ENCODE assay signal across 19 cellular contexts in the genomic region with DNA sequence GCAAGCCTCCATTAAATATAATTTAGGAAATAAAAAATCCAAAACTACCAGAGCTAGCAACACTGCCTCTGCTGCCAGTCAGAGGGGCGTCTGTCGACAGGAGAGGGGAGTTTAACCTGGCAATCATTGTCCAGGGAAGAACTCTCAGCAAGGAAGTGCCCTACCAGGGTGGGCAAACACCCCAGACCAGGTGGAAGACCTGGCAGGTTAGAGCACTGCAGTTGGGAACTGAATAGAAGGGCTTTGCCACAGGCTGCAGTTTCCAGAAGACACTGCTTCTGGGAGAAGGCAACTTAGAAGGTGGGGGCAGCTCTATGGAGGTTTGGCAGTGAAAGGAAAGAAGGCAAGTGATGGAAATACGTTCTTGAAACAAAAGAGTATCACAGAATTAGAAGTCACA. TPM values are rescaled to one million over a fixed set of nuclear protein-coding genes. Genes with fewer than 3 reads are reported as not detected.
A peak's percentile ranks its signal among the peaks of the same experiment; 100 is the strongest.
DNase-seq lines count a peak whose midpoint lies in the region; ATAC-seq, FAIRE-seq and TF ChIP-seq lines count a peak whose summit lies in the region.
"Had no signal": no experiment of that assay in that cellular context is flagged by ENCODE, and none has a peak within 500 bp of the region (broad histone marks: within the 10 kb centered on the region; RNA-seq: fewer than 3 reads in every experiment).

No MANE protein-coding gene starts in this region.

- no peaks in the 10 kb centered on the region for H3K27me3 ChIP-seq in HepG2 (ENCODE audit: control insufficient read depth in 1 of 2, insufficient read depth in 2 of 2, low read length in 2 of 2)
- H3K27me3 ChIP-seq in right lobe of liver: no peaks in the 10 kb centered on the region
- no peaks in the 10 kb centered on the region for H3K27me3 ChIP-seq in mesenchymal stem cell (ENCODE audit: control insufficient read depth in 1 of 2, insufficient read depth in 1 of 2, low read length in 2 of 2)
- H3K27me3 ChIP-seq: BE2C had no signal

- FAIRE-seq in HepG2 (lab: Jason Lieb, UNC): no peak
- FAIRE-seq: A204.1, GM12878, GM18507 had no signal

- H3K9me3 ChIP-seq in HepG2 (ENCODE audit: low read length) (no peaks in the 10 kb centered on the region), right lobe of liver (no peaks in the 10 kb centered on the region), mesenchymal stem cell (ENCODE audit: control insufficient read depth, low read length) (no peaks in the 10 kb centered on the region)
- H3K9me3 ChIP-seq: BE2C had no signal

- H3K18ac ChIP-seq in mesenchymal stem cell (ENCODE audit: low read depth in 1 of 2, low read length in 2 of 2): peak overlapping the region in 1 of 2 experiments; percentile 34

- TF ChIP-seq RAD21 in HepG2 (CRISPR knock-in tag; IDR thresholded peaks at IDR 0.05): no peak

- TF ChIP-seq POLR2A in HepG2 (IDR thresholded peaks at IDR 0.05; ENCODE audit: insufficient read depth in 1 of 2, low read depth in 2 of 2, low read length in 2 of 2) (no peak), right lobe of liver (IDR thresholded peaks at IDR 0.05) (no peak), lower leg skin (IDR thresholded peaks at IDR 0.05) (no peak)

- no peak overlapping the region for H2BK15ac ChIP-seq in mesenchymal stem cell (ENCODE audit: low read depth, poor library complexity, severe bottlenecking)

- DNase-seq in HepG2 (ENCODE audit: low spot score) (no peak), right lobe of liver (no peak), chondrocyte (ENCODE audit: low spot score) (no peak), mesenchymal stem cell (no peak), NAMALWA (ENCODE audit: low spot score) (no peak), lower leg skin (ENCODE audit: low spot score in 2 of 2) (no peak), HK-2 (ENCODE audit: unreplicated experiment) (no peak)
- DNase-seq: BE2C; CD4-positive, alpha-beta memory T cell; DMS79; GM23248; H9; IMR-90 had no signal

- H3K4me2 ChIP-seq in HepG2 (ENCODE audit: low read depth, low read length): no peak overlapping the region
- no peak overlapping the region for H3K4me2 ChIP-seq in mesenchymal stem cell (ENCODE audit: low read length, poor library complexity, severe bottlenecking)

- in situ Hi-C loops in HepG2 (cut with HindIII; ENCODE audit: extremely low pct_ligation_motif_present, low pct_unique_long_range_greater_than_20kb): no loop called here

- H2BK5ac ChIP-seq in mesenchymal stem cell (ENCODE audit: low read depth, low read length, poor library complexity, severe bottlenecking): no peak overlapping the region

- peaks cover 10% of the 10 kb centered on the region for H3K79me1 ChIP-seq in mesenchymal stem cell (replicated peaks; ENCODE audit: low read length, poor library complexity, severe bottlenecking)

- H3K14ac ChIP-seq in mesenchymal stem cell (ENCODE audit: low read length in 2 of 2): peak overlapping the region in 1 of 2 experiments; percentile 55

- no peak for TF ChIP-seq EP300 in HepG2 (IDR thresholded peaks at IDR 0.05; ENCODE audit: low read depth in 2 of 2, low read length in 2 of 2)
- TF ChIP-seq EP300 in HepG2 (CRISPR knock-in tag; IDR thresholded peaks at IDR 0.05; ENCODE audit: borderline replicate concordance): no peak

- peaks cover 99% of the 10 kb centered on the region for H3K79me2 ChIP-seq in HepG2 (ENCODE audit: insufficient read depth, low read length)

- H3K4me1 Mint-ChIP-seq in chondrocyte (ENCODE audit: low read depth): peaks cover 52% of the 10 kb centered on the region

- H3K9ac ChIP-seq in HepG2 (ENCODE audit: insufficient read depth, low read depth, low read length) (no peak overlapping the region), mesenchymal stem cell (ENCODE audit: low read length) (no peak overlapping the region)
- H3K9ac ChIP-seq: GM23248 had no signal

- H4K20me1 ChIP-seq in HepG2 (ENCODE audit: insufficient read depth, low read length): peaks cover 49% of the 10 kb centered on the region

- intact Hi-C loops in HepG2 (cut with micrococcal nuclease; ENCODE audit: unreplicated experiment) (no loop called here), right lobe of liver (cut with DNase I) (no loop called here), lower leg skin (cut with DNase I; ENCODE audit: low total_unique reads) (loop anchor here (10.0 kb wide), 1 partner anchor 1635 kb away; no protein-coding TSS in a partner anchor)

- no peak overlapping the region for H4K8ac ChIP-seq in mesenchymal stem cell (ENCODE audit: low read length)

- no peaks in the 10 kb centered on the region for H3K9me3 Mint-ChIP-seq in chondrocyte (ENCODE audit: low read depth)
- H3K9me3 Mint-ChIP-seq: CD4-positive, alpha-beta memory T cell; H9 had no signal

- no peaks in the 10 kb centered on the region for H3K36me3 Mint-ChIP-seq in chondrocyte (ENCODE audit: low read depth)
- H3K36me3 Mint-ChIP-seq: CD4-positive, alpha-beta memory T cell had no signal

- peak overlapping the region; percentile 6 for H2BK120ac ChIP-seq in mesenchymal stem cell (ENCODE audit: low read depth, low read length)

- no peak overlapping the region for H4K91ac ChIP-seq in mesenchymal stem cell (ENCODE audit: low read length)

- TF ChIP-seq CTCF in HepG2 (CRISPR knock-in tag; IDR thresholded peaks at IDR 0.05): no peak
- TF ChIP-seq CTCF in right lobe of liver (IDR thresholded peaks at IDR 0.05): no peak
- TF ChIP-seq CTCF in chondrocyte (IDR thresholded peaks at IDR 0.05): no peak
- no peak for TF ChIP-seq CTCF in lower leg skin (IDR thresholded peaks at IDR 0.05)

- CTCF ChIA-PET in HepG2 (lab: Yijun Ruan, JAX; ENCODE audit: low intra/inter-chr PET ratio, low total read pairs): no interaction called here

- 92% methylated on average over 3 of the region's 3 CpGs for whole genome bisulfite sequencing in HepG2 (ENCODE audit: low lambda C conversion rate)
- WGBS in right lobe of liver (ENCODE audit: insufficient coverage, low coverage, low lambda C conversion rate, missing lambda C conversion rate): 67% methylated on average over 1 of the region's 3 CpGs
- WGBS in mesenchymal stem cell: 95% methylated on average over 3 of the region's 3 CpGs
- 81 to 88% methylated on average over 3 of the region's 3 CpGs for WGBS in lower leg skin, 2 donors

- no TSS peak for BruUV-seq in HepG2 (replicated peaks; lab: Mats Ljungman, UMichigan)

- peaks cover 0 to 4% of the 10 kb centered on the region in 2 experiments; a peak in 2 of 5 replicates for H3K36me3 ChIP-seq in HepG2 (replicated peaks in 1 of 2; ENCODE audit: control insufficient read depth in 1 of 2, insufficient read depth in 2 of 2, low read length in 2 of 2)
- H3K36me3 ChIP-seq in right lobe of liver: no peaks in the 10 kb centered on the region
- H3K36me3 ChIP-seq in mesenchymal stem cell (ENCODE audit: control insufficient read depth in 1 of 2, insufficient read depth in 2 of 2, low read depth in 1 of 2, low read length in 2 of 2): no peaks in the 10 kb centered on the region
- H3K36me3 ChIP-seq: BE2C had no signal

- no peak overlapping the region for H3K4me3 Mint-ChIP-seq in chondrocyte (ENCODE audit: unreplicated experiment)
- H3K4me3 Mint-ChIP-seq: CD4-positive, alpha-beta memory T cell; H9 had no signal

- ATAC-seq in HepG2 (no peak), right lobe of liver (no peak)
- ATAC-seq: GM12878 had no signal

- H3K27ac Mint-ChIP-seq in chondrocyte (ENCODE audit: unreplicated experiment): peak overlapping the region; percentile 55
- H3K27ac Mint-ChIP-seq: H9 had no signal

- no peaks in the 10 kb centered on the region for H3K27me3 Mint-ChIP-seq in chondrocyte (ENCODE audit: low read depth)
- H3K27me3 Mint-ChIP-seq: CD4-positive, alpha-beta memory T cell had no signal

- H2BK12ac ChIP-seq in mesenchymal stem cell (ENCODE audit: low read length in 2 of 2): peak overlapping the region in 1 of 2 experiments; percentile 31

- H2AFZ ChIP-seq in HepG2 (ENCODE audit: low read length) (no peak overlapping the region), mesenchymal stem cell (ENCODE audit: low read depth, low read length) (no peak overlapping the region)
- H2AFZ ChIP-seq: GM23248 had no signal

- H3K4me1 ChIP-seq in HepG2 (ENCODE audit: insufficient read depth, low read length): peaks cover 64% of the 10 kb centered on the region
- H3K4me1 ChIP-seq in right lobe of liver: peaks cover 0 to 10% (median 5%) of the 10 kb centered on the region in 4 donors
- peaks cover 3% of the 10 kb centered on the region for H3K4me1 ChIP-seq in mesenchymal stem cell (ENCODE audit: control insufficient read depth, insufficient read depth, low read depth, low read length)
- H3K4me1 ChIP-seq: BE2C had no signal

- H3K27ac ChIP-seq in HepG2 (ENCODE audit: extremely low read length, insufficient read depth, low read length) (no peak overlapping the region), right lobe of liver (no peak overlapping the region), mesenchymal stem cell (ENCODE audit: low read length, poor library complexity, severe bottlenecking) (no peak overlapping the region)
- H3K27ac ChIP-seq: C4-2B, GM23248 had no signal

- no peak overlapping the region for H3K23ac ChIP-seq in mesenchymal stem cell (ENCODE audit: low read length in 2 of 2)

- H2AK5ac ChIP-seq in mesenchymal stem cell (ENCODE audit: low read length, severe bottlenecking): no peak overlapping the region

- H3K4me3 ChIP-seq in HepG2 (replicated peaks in 1 of 3; ENCODE audit: insufficient read depth in 1 of 3, low read depth in 2 of 3, low read length in 3 of 3) (no peak overlapping the region), right lobe of liver (no peak overlapping the region), mesenchymal stem cell (ENCODE audit: insufficient read depth in 1 of 2, low read depth in 1 of 2, low read length in 2 of 2) (no peak overlapping the region), lower leg skin (ENCODE audit: low read depth, poor library complexity, severe bottlenecking) (no peak overlapping the region)
- H3K4me3 ChIP-seq: GM12878, GM23248 had no signal

- no peak overlapping the region for H3K4ac ChIP-seq in mesenchymal stem cell (ENCODE audit: low read depth in 1 of 2, low read length in 2 of 2)

- POLR2A ChIA-PET in HepG2 (lab: Yijun Ruan, JAX): interaction anchor here (1.0 to 1.3 kb wide), 2 partner anchors 12 to 49 kb away, joined by 3 to 6 read pairs; partner anchors contain the start of gene NAPB

RNA-seq across cellular contexts. Expression of gene NAPB, which starts 11.5 kb away (rescaled TPM):
- 9.5 and 15.2 TPM in 2 replicates for total RNA-seq in HepG2 (2016; rRNA removed; fragmentation: Illumina TruSeq; extraction: Trizol)
- total RNA-seq in HepG2 (2016; cell fraction: cytosol; rRNA removed; fragmentation: Illumina TruSeq; extraction: Trizol; ENCODE audit: low read depth): 5.7 and 8.3 TPM in 2 replicates
- total RNA-seq in HepG2 (2016; cell fraction: insoluble cytoplasmic fraction; rRNA removed; fragmentation: Illumina TruSeq; extraction: Trizol): 9.4 and 13.7 TPM in 2 replicates
- total RNA-seq in HepG2 (2016; cell fraction: membrane; rRNA removed; fragmentation: Illumina TruSeq; extraction: Trizol): 5.0 and 5.2 TPM in 2 replicates
- 31.9 and 36.9 TPM in 2 replicates for total RNA-seq in HepG2 (2016; cell fraction: nucleus; rRNA removed; fragmentation: Illumina TruSeq; extraction: Trizol)
- polyA plus RNA-seq in HepG2 (2011; rRNA removed): 16.1 and 16.3 TPM in 2 replicates
- 3.3 and 5.9 TPM in 2 replicates for polyA plus RNA-seq in HepG2 (2011; cell fraction: cytosol; rRNA removed)
- polyA plus RNA-seq in HepG2 (2011; cell fraction: nucleus; rRNA removed): 32.8 and 44.6 TPM in 2 replicates
- polyA plus RNA-seq in HepG2 (2012): 17.1 and 18.6 TPM in 2 replicates
- 0.59 and 0.69 TPM in 2 replicates for polyA plus RNA-seq in HepG2 (2016; cell fraction: cytosol; fragmentation: Illumina TruSeq; extraction: Trizol; ENCODE audit: low read depth)
- 9.7 and 10.6 TPM in 2 replicates for polyA plus RNA-seq in HepG2 (2016; cell fraction: insoluble cytoplasmic fraction; fragmentation: Illumina TruSeq; extraction: Trizol; ENCODE audit: low read depth)
- polyA plus RNA-seq in HepG2 (2016; cell fraction: membrane; fragmentation: Illumina TruSeq; extraction: Trizol; ENCODE audit: low read depth): 2.0 and 2.7 TPM in 2 replicates
- 41.0 and 41.3 TPM in 2 replicates for polyA plus RNA-seq in HepG2 (2016; cell fraction: nucleus; fragmentation: Illumina TruSeq; extraction: Trizol; ENCODE audit: insufficient read depth, low read depth)
- polyA minus RNA-seq in HepG2 (2011; rRNA and poly(A)+ RNA removed; ENCODE audit: low replicate concordance): 6.7 and 8.6 TPM in 2 replicates
- polyA minus RNA-seq in HepG2 (2011; cell fraction: cytosol; rRNA and poly(A)+ RNA removed): 2.5 and 5.2 TPM in 2 replicates
- polyA minus RNA-seq in HepG2 (2011; cell fraction: nucleus; rRNA and poly(A)+ RNA removed): 82.9 and 91.0 TPM in 2 replicates
- total RNA-seq in right lobe of liver: 1 to 10 TPM; 3.2 to 5.8 (median 4.9) TPM
- total RNA-seq in chondrocyte: 7.5 to 10.6 TPM (median 8.1 TPM) in 3 replicates
- polyA plus RNA-seq in mesenchymal stem cell (2013, experiment 1 of 2): 4.6 TPM
- polyA plus RNA-seq in mesenchymal stem cell (2013, experiment 2 of 2): 4.0 TPM
- total RNA-seq in lower leg skin: 10 to 100 TPM in 3 of 4 donors, 1 to 10 TPM in 1; 7.9 to 12.4 (median 10.5) TPM

RNA-seq across cellular contexts. Expression of gene CSTL1, which starts 29.7 kb away (rescaled TPM):
- not detected in 2 replicates for total RNA-seq in HepG2 (2016; rRNA removed; fragmentation: Illumina TruSeq; extraction: Trizol)
- not detected in 2 replicates for total RNA-seq in HepG2 (2016; cell fraction: cytosol; rRNA removed; fragmentation: Illumina TruSeq; extraction: Trizol; ENCODE audit: low read depth)
- not detected in 2 replicates for total RNA-seq in HepG2 (2016; cell fraction: insoluble cytoplasmic fraction; rRNA removed; fragmentation: Illumina TruSeq; extraction: Trizol)
- not detected in 2 replicates for total RNA-seq in HepG2 (2016; cell fraction: membrane; rRNA removed; fragmentation: Illumina TruSeq; extraction: Trizol)
- not detected in 2 replicates for total RNA-seq in HepG2 (2016; cell fraction: nucleus; rRNA removed; fragmentation: Illumina TruSeq; extraction: Trizol)
- polyA plus RNA-seq in HepG2 (2011; rRNA removed): not detected in 2 replicates
- polyA plus RNA-seq in HepG2 (2011; cell fraction: cytosol; rRNA removed): not detected in 2 replicates
- polyA plus RNA-seq in HepG2 (2011; cell fraction: nucleus; rRNA removed): not detected in 2 replicates
- polyA plus RNA-seq in HepG2 (2012): not detected in 2 replicates
- not detected in 2 replicates for polyA plus RNA-seq in HepG2 (2016; cell fraction: cytosol; fragmentation: Illumina TruSeq; extraction: Trizol; ENCODE audit: low read depth)
- polyA plus RNA-seq in HepG2 (2016; cell fraction: insoluble cytoplasmic fraction; fragmentation: Illumina TruSeq; extraction: Trizol; ENCODE audit: low read depth): not detected in 2 replicates
- polyA plus RNA-seq in HepG2 (2016; cell fraction: membrane; fragmentation: Illumina TruSeq; extraction: Trizol; ENCODE audit: low read depth): not detected in 2 replicates
- polyA plus RNA-seq in HepG2 (2016; cell fraction: nucleus; fragmentation: Illumina TruSeq; extraction: Trizol; ENCODE audit: insufficient read depth, low read depth): not detected in 2 replicates
- not detected in 2 replicates for polyA minus RNA-seq in HepG2 (2011; rRNA and poly(A)+ RNA removed; ENCODE audit: low replicate concordance)
- not detected in 2 replicates for polyA minus RNA-seq in HepG2 (2011; cell fraction: cytosol; rRNA and poly(A)+ RNA removed)
- polyA minus RNA-seq in HepG2 (2011; cell fraction: nucleus; rRNA and poly(A)+ RNA removed): not detected in 2 replicates
- not detected for total RNA-seq in right lobe of liver
- not detected in 3 replicates for total RNA-seq in chondrocyte
- polyA plus RNA-seq in mesenchymal stem cell (2013, experiment 1 of 2): not detected
- polyA plus RNA-seq in mesenchymal stem cell (2013, experiment 2 of 2): not detected
- not detected for total RNA-seq in lower leg skin
- total RNA-seq: CD4-positive, alpha-beta memory T cell; G401; GM12878; GM23248; H9; IMR-90 had no signal
- polyA plus RNA-seq: AG04450; CD4-positive, alpha-beta memory T cell; GM12878; GM23248; IMR-90 had no signal

RNA-seq across cellular contexts. Expression of gene CST11, which starts 42.9 kb away (rescaled TPM):
- total RNA-seq in HepG2 (2016; rRNA removed; fragmentation: Illumina TruSeq; extraction: Trizol) (not detected in 2 replicates), right lobe of liver (not detected), chondrocyte (not detected in 3 replicates), lower leg skin (not detected)
- total RNA-seq in HepG2 (2016; cell fraction: cytosol; rRNA removed; fragmentation: Illumina TruSeq; extraction: Trizol; ENCODE audit: low read depth): not detected in 2 replicates
- total RNA-seq in HepG2 (2016; cell fraction: insoluble cytoplasmic fraction; rRNA removed; fragmentation: Illumina TruSeq; extraction: Trizol): not detected in 2 replicates
- total RNA-seq in HepG2 (2016; cell fraction: membrane; rRNA removed; fragmentation: Illumina TruSeq; extraction: Trizol): not detected in 2 replicates
- not detected in 2 replicates for total RNA-seq in HepG2 (2016; cell fraction: nucleus; rRNA removed; fragmentation: Illumina TruSeq; extraction: Trizol)
- polyA plus RNA-seq in HepG2 (2011; rRNA removed): not detected in 2 replicates
- polyA plus RNA-seq in HepG2 (2011; cell fraction: cytosol; rRNA removed): not detected in 2 replicates
- polyA plus RNA-seq in HepG2 (2011; cell fraction: nucleus; rRNA removed): not detected in 2 replicates
- polyA plus RNA-seq in HepG2 (2012): not detected in 2 replicates
- polyA plus RNA-seq in HepG2 (2016; cell fraction: cytosol; fragmentation: Illumina TruSeq; extraction: Trizol; ENCODE audit: low read depth): not detected in 2 replicates
- polyA plus RNA-seq in HepG2 (2016; cell fraction: insoluble cytoplasmic fraction; fragmentation: Illumina TruSeq; extraction: Trizol; ENCODE audit: low read depth): not detected in 2 replicates
- not detected in 2 replicates for polyA plus RNA-seq in HepG2 (2016; cell fraction: membrane; fragmentation: Illumina TruSeq; extraction: Trizol; ENCODE audit: low read depth)
- not detected in 2 replicates for polyA plus RNA-seq in HepG2 (2016; cell fraction: nucleus; fragmentation: Illumina TruSeq; extraction: Trizol; ENCODE audit: insufficient read depth, low read depth)
- polyA minus RNA-seq in HepG2 (2011; rRNA and poly(A)+ RNA removed; ENCODE audit: low replicate concordance): not detected in 2 replicates
- not detected in 2 replicates for polyA minus RNA-seq in HepG2 (2011; cell fraction: cytosol; rRNA and poly(A)+ RNA removed)
- not detected in 2 replicates for polyA minus RNA-seq in HepG2 (2011; cell fraction: nucleus; rRNA and poly(A)+ RNA removed)
- not detected for polyA plus RNA-seq in mesenchymal stem cell (2013, experiment 1 of 2)
- polyA plus RNA-seq in mesenchymal stem cell (2013, experiment 2 of 2): not detected
- total RNA-seq: CD4-positive, alpha-beta memory T cell; G401; GM12878; GM23248; H9; IMR-90 had no signal
- polyA plus RNA-seq: AG04450; CD4-positive, alpha-beta memory T cell; GM23248; IMR-90 had no signal

RNA-seq across cellular contexts. Expression of gene GZF1, which starts 47.8 kb away (rescaled TPM):
- total RNA-seq in HepG2 (2016; rRNA removed; fragmentation: Illumina TruSeq; extraction: Trizol) (26.0 and 26.4 TPM in 2 replicates), right lobe of liver (1 to 10 TPM; 3.5 to 9.6 (median 6.1) TPM), chondrocyte (10.7 to 14.6 TPM (median 11.4 TPM) in 3 replicates), lower leg skin (10 to 100 TPM in 3 of 4 donors, 1 to 10 TPM in 1; 4.4 to 15.1 (median 13.5) TPM)
- 1.9 and 2.6 TPM in 2 replicates for total RNA-seq in HepG2 (2016; cell fraction: cytosol; rRNA removed; fragmentation: Illumina TruSeq; extraction: Trizol; ENCODE audit: low read depth)
- total RNA-seq in HepG2 (2016; cell fraction: insoluble cytoplasmic fraction; rRNA removed; fragmentation: Illumina TruSeq; extraction: Trizol): 22.9 and 24.5 TPM in 2 replicates
- total RNA-seq in HepG2 (2016; cell fraction: membrane; rRNA removed; fragmentation: Illumina TruSeq; extraction: Trizol): 8.6 and 9.9 TPM in 2 replicates
- total RNA-seq in HepG2 (2016; cell fraction: nucleus; rRNA removed; fragmentation: Illumina TruSeq; extraction: Trizol): 19.0 and 22.5 TPM in 2 replicates
- 16.9 and 21.9 TPM in 2 replicates for polyA plus RNA-seq in HepG2 (2011; rRNA removed)
- 9.4 and 15.6 TPM in 2 replicates for polyA plus RNA-seq in HepG2 (2011; cell fraction: cytosol; rRNA removed)
- 66.6 and 67.6 TPM in 2 replicates for polyA plus RNA-seq in HepG2 (2011; cell fraction: nucleus; rRNA removed)
- polyA plus RNA-seq in HepG2 (2012): 9.0 and 9.7 TPM in 2 replicates
- polyA plus RNA-seq in HepG2 (2016; cell fraction: cytosol; fragmentation: Illumina TruSeq; extraction: Trizol; ENCODE audit: low read depth): 0.93 and 1.7 TPM in 2 replicates
- 14.6 and 15.6 TPM in 2 replicates for polyA plus RNA-seq in HepG2 (2016; cell fraction: insoluble cytoplasmic fraction; fragmentation: Illumina TruSeq; extraction: Trizol; ENCODE audit: low read depth)
- polyA plus RNA-seq in HepG2 (2016; cell fraction: membrane; fragmentation: Illumina TruSeq; extraction: Trizol; ENCODE audit: low read depth): 3.4 and 4.4 TPM in 2 replicates
- polyA plus RNA-seq in HepG2 (2016; cell fraction: nucleus; fragmentation: Illumina TruSeq; extraction: Trizol; ENCODE audit: insufficient read depth, low read depth): 27.5 and 33.7 TPM in 2 replicates
- 48.6 and 69.0 TPM in 2 replicates for polyA minus RNA-seq in HepG2 (2011; rRNA and poly(A)+ RNA removed; ENCODE audit: low replicate concordance)
- polyA minus RNA-seq in HepG2 (2011; cell fraction: cytosol; rRNA and poly(A)+ RNA removed): 17.5 and 22.3 TPM in 2 replicates
- 37.7 and 38.0 TPM in 2 replicates for polyA minus RNA-seq in HepG2 (2011; cell fraction: nucleus; rRNA and poly(A)+ RNA removed)
- 5.8 TPM for polyA plus RNA-seq in mesenchymal stem cell (2013, experiment 1 of 2)
- 6.2 TPM for polyA plus RNA-seq in mesenchymal stem cell (2013, experiment 2 of 2)

RNA-seq across cellular contexts. Expression of gene NXT1, which starts 59.2 kb away (rescaled TPM):
- 65.9 and 69.7 TPM in 2 replicates for total RNA-seq in HepG2 (2016; rRNA removed; fragmentation: Illumina TruSeq; extraction: Trizol)
- total RNA-seq in HepG2 (2016; cell fraction: cytosol; rRNA removed; fragmentation: Illumina TruSeq; extraction: Trizol; ENCODE audit: low read depth): 33.9 and 44.3 TPM in 2 replicates
- 66.3 and 67.2 TPM in 2 replicates for total RNA-seq in HepG2 (2016; cell fraction: insoluble cytoplasmic fraction; rRNA removed; fragmentation: Illumina TruSeq; extraction: Trizol)
- total RNA-seq in HepG2 (2016; cell fraction: membrane; rRNA removed; fragmentation: Illumina TruSeq; extraction: Trizol): 44.7 and 63.8 TPM in 2 replicates
- total RNA-seq in HepG2 (2016; cell fraction: nucleus; rRNA removed; fragmentation: Illumina TruSeq; extraction: Trizol): 24.4 and 28.0 TPM in 2 replicates
- 35.6 and 40.8 TPM in 2 replicates for polyA plus RNA-seq in HepG2 (2011; rRNA removed)
- 43.8 and 47.5 TPM in 2 replicates for polyA plus RNA-seq in HepG2 (2011; cell fraction: cytosol; rRNA removed)
- polyA plus RNA-seq in HepG2 (2011; cell fraction: nucleus; rRNA removed): 14.7 and 15.8 TPM in 2 replicates
- polyA plus RNA-seq in HepG2 (2012): 26.7 and 32.9 TPM in 2 replicates
- 18.8 and 30.9 TPM in 2 replicates for polyA plus RNA-seq in HepG2 (2016; cell fraction: cytosol; fragmentation: Illumina TruSeq; extraction: Trizol; ENCODE audit: low read depth)
- polyA plus RNA-seq in HepG2 (2016; cell fraction: insoluble cytoplasmic fraction; fragmentation: Illumina TruSeq; extraction: Trizol; ENCODE audit: low read depth): 62.5 and 64.4 TPM in 2 replicates
- polyA plus RNA-seq in HepG2 (2016; cell fraction: membrane; fragmentation: Illumina TruSeq; extraction: Trizol; ENCODE audit: low read depth): 26.0 and 39.0 TPM in 2 replicates
- 41.7 and 47.7 TPM in 2 replicates for polyA plus RNA-seq in HepG2 (2016; cell fraction: nucleus; fragmentation: Illumina TruSeq; extraction: Trizol; ENCODE audit: insufficient read depth, low read depth)
- polyA minus RNA-seq in HepG2 (2011; rRNA and poly(A)+ RNA removed; ENCODE audit: low replicate concordance): 25.3 and 27.2 TPM in 2 replicates
- 11.5 and 13.4 TPM in 2 replicates for polyA minus RNA-seq in HepG2 (2011; cell fraction: cytosol; rRNA and poly(A)+ RNA removed)
- 8.2 and 10.1 TPM in 2 replicates for polyA minus RNA-seq in HepG2 (2011; cell fraction: nucleus; rRNA and poly(A)+ RNA removed)
- total RNA-seq in right lobe of liver: 10 to 100 TPM in 2 of 6 experiments, 1 to 10 TPM in 4; 3.8 to 11.2 (median 6.1) TPM
- total RNA-seq in chondrocyte: 16.9 to 18.2 TPM (median 18.1 TPM) in 3 replicates
- 17.2 TPM for polyA plus RNA-seq in mesenchymal stem cell (2013, experiment 1 of 2)
- 18.1 TPM for polyA plus RNA-seq in mesenchymal stem cell (2013, experiment 2 of 2)
- total RNA-seq in lower leg skin: 10 to 100 TPM; 29.2 to 40.2 (median 35.1) TPM
